In the genomic region with DNA sequence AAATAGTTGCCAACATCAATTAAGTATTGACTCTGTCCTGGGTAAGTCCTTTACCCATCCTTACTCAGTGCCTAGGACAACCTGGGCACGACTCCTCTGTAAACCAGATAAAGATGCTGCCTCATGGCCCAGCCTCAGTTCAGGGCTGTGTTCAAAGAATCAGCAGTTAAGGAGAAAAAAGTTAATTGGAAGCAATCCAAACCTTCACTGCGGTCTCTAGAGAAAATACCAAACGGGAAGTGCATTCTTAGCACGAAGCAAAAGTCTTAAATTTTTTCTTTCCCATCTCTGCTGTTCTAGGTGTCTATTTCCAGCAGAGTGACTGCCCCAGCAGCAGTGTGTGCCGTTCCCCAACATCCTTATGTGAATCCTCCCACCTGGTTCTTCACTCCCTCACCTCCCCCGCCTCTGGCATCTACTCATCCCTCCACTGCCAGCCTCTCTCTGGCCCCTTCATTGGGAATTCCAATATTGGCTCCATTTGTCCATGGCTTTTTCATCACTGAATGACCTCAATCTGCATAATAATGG, we compare ENCODE assay signal across 8 cellular contexts. TPM values are rescaled to one million over a fixed set of nuclear protein-coding genes. Genes with fewer than 3 reads are reported as not detected.
A peak's percentile ranks its signal among the peaks of the same experiment; 100 is the strongest.
DNase-seq lines count a peak whose midpoint lies in the region; ATAC-seq and TF ChIP-seq lines count a peak whose summit lies in the region.

No MANE protein-coding gene starts in this region.

- no peak for TF ChIP-seq CTCF in brain (conservative IDR thresholded peaks at IDR 0.05)

- peak; percentile 33 for ATAC-seq in activated CD4-positive, alpha-beta T cell treated with anti-CD3 and anti-CD28 coated beads for 36 hours
- ATAC-seq in HG03571 (IDR thresholded peaks at IDR 0.05; ENCODE audit: unreplicated experiment), result peak; percentile 54
- ATAC-seq in stimulated activated naive CD8-positive, alpha-beta T cell treated with anti-CD3 and anti-CD28 coated beads, Interleukin-15, Interleukin-2, amounts not matched to agents 100 U/mL and 50 U/mL, for 24 hours, result peak; percentile 14
- no peak for ATAC-seq in activated T-cell treated with anti-CD3 and anti-CD28 coated beads, Interleukin-2, amount 50 U/mL, for 72 hours (replicated peaks in 1 of 2)

- no peak overlapping the region for H3K4me3 Mint-ChIP-seq in activated CD4-positive, alpha-beta T cell treated with anti-CD3 and anti-CD28 coated beads for 36 hours
- peak overlapping the region in 2 of 5 experiments; percentile 3 to 42 for H3K4me3 Mint-ChIP-seq in brain
- H3K4me3 Mint-ChIP-seq in activated T-cell treated with anti-CD3 and anti-CD28 coated beads, Interleukin-2, amount 50 U/mL, for 72 hours, result peak overlapping the region in 1 of 2 donors; percentile 27

- peaks cover 1% of the 10 kb centered on the region for H3K27me3 Mint-ChIP-seq in activated CD4-positive, alpha-beta T cell treated with anti-CD3 and anti-CD28 coated beads for 36 hours
- no peaks in the 10 kb centered on the region for H3K27me3 Mint-ChIP-seq in brain
- no peaks in the 10 kb centered on the region for H3K27me3 Mint-ChIP-seq in activated T-cell treated with anti-CD3 and anti-CD28 coated beads, Interleukin-2, amount 50 U/mL, for 72 hours (ENCODE audit: low read depth)

- intact Hi-C loops in activated CD4-positive, alpha-beta T cell treated with anti-CD3 and anti-CD28 coated beads for 36 hours (cut with DNase I, micrococcal nuclease), result no loop called here

- POLR2A ChIA-PET in activated CD4-positive, alpha-beta T cell treated with anti-CD3 and anti-CD28 coated beads for 36 hours (lab: Charles Lee), result no interaction called here

- no peaks in the 10 kb centered on the region for H3K36me3 Mint-ChIP-seq in activated CD4-positive, alpha-beta T cell treated with anti-CD3 and anti-CD28 coated beads for 36 hours (ENCODE audit: low read depth)
- H3K36me3 Mint-ChIP-seq in brain, result no peaks in the 10 kb centered on the region
- no peaks in the 10 kb centered on the region for H3K36me3 Mint-ChIP-seq in activated T-cell treated with anti-CD3 and anti-CD28 coated beads, Interleukin-2, amount 50 U/mL, for 72 hours (ENCODE audit: insufficient read depth in 2 of 2)

- peak overlapping the region; percentile 58 for H3K27ac Mint-ChIP-seq in activated CD4-positive, alpha-beta T cell treated with anti-CD3 and anti-CD28 coated beads for 36 hours
- H3K27ac Mint-ChIP-seq in brain, result peak overlapping the region in 4 of 5 experiments; percentile 8 to 79 (median 28)
- H3K27ac Mint-ChIP-seq in activated T-cell treated with anti-CD3 and anti-CD28 coated beads, Interleukin-2, amount 50 U/mL, for 72 hours, result no peak overlapping the region

- DNase-seq in activated CD4-positive, alpha-beta T cell treated with anti-CD3 and anti-CD28 coated beads for 36 hours, result no peak
- no peak for DNase-seq in activated CD4-positive, alpha-beta T cell treated with anti-CD3 and anti-CD28 coated beads for 48 hours
- no peak for DNase-seq in stimulated activated naive CD8-positive, alpha-beta T cell treated with anti-CD3 and anti-CD28 coated beads, Interleukin-15, Interleukin-2, amounts not matched to agents 100 U/mL and 50 U/mL, for 24 hours
- DNase-seq in COLO668 (lab: John Stamatoyannopoulos, UW; ENCODE audit: unreplicated experiment) (no peak), NCI-H187 treated with DMSO at 0.1 percent for 48 hours (lab: John Stamatoyannopoulos, UW) (no peak)
- DNase-seq in activated T-cell treated with anti-CD3 and anti-CD28 coated beads, Interleukin-2, amount 50 U/mL, for 72 hours, result no peak

- H3K4me1 Mint-ChIP-seq in activated CD4-positive, alpha-beta T cell treated with anti-CD3 and anti-CD28 coated beads for 36 hours, result peaks cover 12% of the 10 kb centered on the region
- peaks cover 34% of the 10 kb centered on the region for H3K4me1 Mint-ChIP-seq in brain
- H3K4me1 Mint-ChIP-seq in activated T-cell treated with anti-CD3 and anti-CD28 coated beads, Interleukin-2, amount 50 U/mL, for 72 hours (ENCODE audit: low read depth), result peaks cover 12% of the 10 kb centered on the region

- CTCF ChIA-PET in activated CD4-positive, alpha-beta T cell treated with anti-CD3 and anti-CD28 coated beads for 36 hours (lab: Charles Lee), result no interaction called here

- no peaks in the 10 kb centered on the region for H3K9me3 Mint-ChIP-seq in activated CD4-positive, alpha-beta T cell treated with anti-CD3 and anti-CD28 coated beads for 36 hours (ENCODE audit: low read depth)
- H3K9me3 Mint-ChIP-seq in brain, result peaks cover 0 to 7% (median 0%) of the 10 kb centered on the region in 5 experiments
- no peaks in the 10 kb centered on the region for H3K9me3 Mint-ChIP-seq in activated T-cell treated with anti-CD3 and anti-CD28 coated beads, Interleukin-2, amount 50 U/mL, for 72 hours

RNA-seq across cellular contexts. Expression of a gene that starts 23.2 kb away (rescaled TPM):
- not detected for total RNA-seq in activated CD4-positive, alpha-beta T cell treated with anti-CD3 and anti-CD28 coated beads for 36 hours
- 1.7 TPM for polyA plus RNA-seq in brain (ENCODE audit: insufficient read depth, low read depth, low replicate concordance)
- not detected for total RNA-seq in activated T-cell treated with anti-CD3 and anti-CD28 coated beads, Interleukin-2, amount 50 U/mL, for 72 hours

Comparison
In these comparisons a context has a peak if more than half of its experiments do, and no peak if none do; other contexts are left out.
1. ATAC-seq: peak in activated CD4-positive, alpha-beta T cell treated with anti-CD3 and anti-CD28 coated beads for 36 hours (single experiment), HG03571 (single experiment) and stimulated activated naive CD8-positive, alpha-beta T cell treated with anti-CD3 and anti-CD28 coated beads, Interleukin-15, Interleukin-2, amounts not matched to agents 100 U/mL and 50 U/mL, for 24 hours (single experiment); none in activated T-cell treated with anti-CD3 and anti-CD28 coated beads, Interleukin-2, amount 50 U/mL, for 72 hours (0 of 2).